In the genomic region with DNA sequence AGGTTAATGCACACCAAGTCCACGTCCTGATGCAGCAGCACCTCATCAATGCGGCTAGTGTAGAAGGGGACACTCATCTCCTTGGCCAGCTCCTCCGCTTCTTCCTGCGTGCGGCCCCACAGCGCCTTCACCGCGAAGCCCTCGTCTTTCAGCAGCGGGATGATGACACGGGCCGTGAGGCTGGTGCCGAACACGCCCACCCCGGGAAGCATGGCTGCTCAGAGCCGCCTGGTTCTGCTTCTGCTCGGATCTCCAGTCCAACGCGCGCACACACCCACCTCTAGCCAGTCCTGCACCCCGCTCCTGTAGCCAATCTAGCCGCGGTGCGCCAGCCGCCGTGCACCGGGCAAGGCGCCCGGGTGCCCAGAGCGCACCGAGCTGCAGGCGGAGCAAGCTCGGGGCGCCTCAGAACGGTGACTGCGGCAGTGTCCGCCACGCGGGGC, we compare ENCODE assay signal across 1 cellular context.
TF ChIP-seq lines count a peak whose summit lies in the region.

No MANE protein-coding gene starts in this region.

TF ChIP-seq in SK-N-SH treated with all-trans-retinoic acid at 6 μM for 48 hours, 23 proteins besides CTCF, POLR2A, EP300 and RAD21 (continued from another document):
- no peak for TF ChIP-seq GLIS3 (CRISPR knock-in tag; IDR thresholded peaks at IDR 0.05)
